Comparison of ENCODE assay signal across 8 cellular contexts in genomic region chr4:164383187-164384181, GRCh38.
DNase-seq lines count a peak whose midpoint lies in the region; ATAC-seq and TF ChIP-seq lines count a peak whose summit lies in the region.

No MANE protein-coding gene starts in this region.

- no peak overlapping the region for H3K27ac ChIP-seq in esophagus muscularis mucosa (replicated peaks in 1 of 4)

- H3K27me3 ChIP-seq in esophagus muscularis mucosa = peaks cover 0 to 30% (median 2%) of the 10 kb centered on the region in 4 donors

- TF ChIP-seq CTCF in esophagus muscularis mucosa (IDR thresholded peaks at IDR 0.05) = peak in 1 of 3 experiments; percentile 22

- WGBS in esophagus muscularis mucosa = 0% methylated on average over 17 of the region's 76 CpGs

- TF ChIP-seq POLR2A in esophagus muscularis mucosa (IDR thresholded peaks at IDR 0.05; ENCODE audit: low read depth) = no peak
- TF ChIP-seq POLR2A in GM18505 (IDR thresholded peaks at IDR 0.05; ENCODE audit: borderline replicate concordance, extremely low read depth, insufficient read depth, insufficient read length) = no peak

- TF ChIP-seq EP300 in esophagus muscularis mucosa (IDR thresholded peaks at IDR 0.05) = no peak

- H3K9me3 ChIP-seq in esophagus muscularis mucosa = no peaks in the 10 kb centered on the region

- ATAC-seq in HG03571 (IDR thresholded peaks at IDR 0.05; ENCODE audit: unreplicated experiment) = no peak
- no peak for ATAC-seq in HG02938 (IDR thresholded peaks at IDR 0.05; ENCODE audit: unreplicated experiment)
- ATAC-seq in GM18505 (IDR thresholded peaks at IDR 0.05; ENCODE audit: unreplicated experiment) = no peak

- peaks cover 0 to 16% (median 14%) of the 10 kb centered on the region in 4 donors for H3K4me1 ChIP-seq in esophagus muscularis mucosa

- no peaks in the 10 kb centered on the region for H3K36me3 ChIP-seq in esophagus muscularis mucosa

- DNase-seq in DMS53 (lab: John Stamatoyannopoulos, UW) (peak; percentile 79), NCI-H226 (peak; percentile 90), esophagus muscularis mucosa (ENCODE audit: extremely low spot score) (no peak), nucleus accumbens (lab: John Stamatoyannopoulos, UW) (peak; percentile 57 to 98 (median 93)), A172 (ENCODE audit: low spot score) (no peak)

- peak overlapping the region; percentile 44 to 47 (median 46) for H3K4me3 ChIP-seq in esophagus muscularis mucosa

- intact Hi-C loops in esophagus muscularis mucosa (cut with DNase I) = no loop called here

Comparison
In these comparisons a context has a peak if more than half of its experiments do, and no peak if none do; other contexts are left out.
1. DNase-seq: peak in DMS53 (single experiment), NCI-H226 (single experiment) and nucleus accumbens (56 of 56); none in esophagus muscularis mucosa (single experiment) and A172 (single experiment).